Comparison of ENCODE assay signal across 35 cellular contexts in the genomic region with DNA sequence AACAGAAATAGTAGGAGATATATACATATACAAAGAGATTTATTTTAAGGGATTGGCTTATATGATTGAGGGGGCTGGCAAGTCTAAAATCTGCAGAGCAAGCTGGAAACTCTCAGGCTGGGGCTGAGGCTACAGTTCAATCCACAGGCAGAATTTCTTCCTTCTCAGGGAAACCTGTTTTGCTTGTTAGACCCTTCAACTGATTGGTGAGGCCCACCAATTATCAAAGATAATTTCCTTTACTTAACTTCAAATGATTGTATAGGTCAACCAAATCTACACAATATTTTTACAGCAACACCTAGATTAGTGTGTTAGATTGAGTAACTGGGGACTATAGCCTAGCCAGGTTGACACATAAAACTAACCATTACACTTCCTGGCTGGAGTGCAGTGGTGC. TPM values are rescaled to one million over a fixed set of nuclear protein-coding genes. Genes with fewer than 3 reads are reported as not detected.
"Had no signal": no experiment of that assay in that cellular context is flagged by ENCODE, and none has a peak within 500 bp of the region (broad histone marks: within the 10 kb centered on the region; RNA-seq: fewer than 3 reads in every experiment).

No MANE protein-coding gene starts in this region.

- H3K4me2 ChIP-seq: KMS-11 had no signal

- H3K27me3 ChIP-seq: MG63 had no signal

- H3K9ac ChIP-seq: KMS-11 had no signal

- H3K27ac ChIP-seq: KMS-11 had no signal

- H3K36me3 ChIP-seq: MG63 had no signal

- H3K4me3 ChIP-seq: MG63 had no signal

- H3K9me3 ChIP-seq: MG63 had no signal

- DNase-seq: Karpas-422, Kasumi-1, MG63, MM.1S, MV-4-11, NCI-H1048, NCI-H1092, NCI-H1092 treated with DMSO at 0.1 percent for 48 hours, NCI-H1105, NCI-H1105 treated with DMSO at 0.1 percent for 48 hours, NCI-H1417, NCI-H1417 treated with DMSO at 0.1 percent for 48 hours, NCI-H1436, NCI-H1436 treated with DMSO at 0.1 percent for 48 hours, NCI-H146, NCI-H1694, NCI-H1694 treated with DMSO at 0.1 percent for 48 hours, NCI-H187, NCI-H187 treated with DMSO at 0.1 percent for 48 hours, NCI-H1930, NCI-H2029, NCI-H2029 treated with DMSO at 0.1 percent for 48 hours, NCI-H2081, NCI-H2081 treated with DMSO at 0.1 percent for 48 hours, NCI-H2107, NCI-H2171, NCI-H2171 treated with DMSO at 0.1 percent for 48 hours, NCI-H2227 treated with DMSO at 0.1 percent for 48 hours, NCI-H226, NCI-H345, NCI-H446, NCI-H510A, NCI-H510A treated with DMSO at 0.1 percent for 48 hours had no signal

RNA-seq across cellular contexts. Expression of a gene that starts 4.7 kb away (rescaled TPM):
- total RNA-seq: MCF 10A had no signal
